Comparison of ENCODE assay signal across 12 cellular contexts in genomic region chr1:16986596-16987361, GRCh38. TPM values are rescaled to one million over a fixed set of nuclear protein-coding genes. Genes with fewer than 3 reads are reported as not detected.
DNase-seq lines count a peak whose midpoint lies in the region; ATAC-seq and TF ChIP-seq lines count a peak whose summit lies in the region.
"Had no signal": no experiment of that assay in that cellular context is flagged by ENCODE, and none has a peak within 500 bp of the region (broad histone marks: within the 10 kb centered on the region; RNA-seq: fewer than 3 reads in every experiment).

No MANE protein-coding gene starts in this region.

- ATAC-seq in Panc1, result peak; percentile 69
- no peak for ATAC-seq in HG03108 (IDR thresholded peaks at IDR 0.05; ENCODE audit: unreplicated experiment)
- ATAC-seq in GM21526 (IDR thresholded peaks at IDR 0.05; ENCODE audit: low FRiP score, unreplicated experiment), result no peak

- CTCF ChIA-PET in Panc1 (lab: Charles Lee), result interaction anchor here (0.6 kb wide), 3 partner anchors 35 to 1733 kb away, joined by 3 to 9 read pairs (median 5); no protein-coding TSS in a partner anchor

- no TSS peak for BruUV-seq in Panc1 (replicated peaks; lab: Mats Ljungman, UMichigan)

- TF ChIP-seq CTCF in Panc1 (IDR thresholded peaks at IDR 0.05) (peak; percentile 86; the same call in 1 of the 2 replicates), fibroblast of mammary gland (conservative IDR thresholded peaks at IDR 0.05; ENCODE audit: control insufficient read depth, insufficient read depth, low read depth, low read length) (peak; percentile 18)

- no peaks in the 10 kb centered on the region for H3K36me3 ChIP-seq in Panc1 (ENCODE audit: control insufficient read depth, insufficient read depth, low read length)

- in situ Hi-C loops in Panc1 (cut with HindIII; ENCODE audit: low pct_unique_long_range_greater_than_20kb, low sequenced_read_pairs), result no loop called here

- no peak overlapping the region for H3K27ac ChIP-seq in Panc1 (ENCODE audit: low read length)

- POLR2A ChIA-PET in Panc1 (lab: Charles Lee), result no interaction called here

- no peaks in the 10 kb centered on the region for H3K9me3 ChIP-seq in Panc1 (ENCODE audit: control insufficient read depth, insufficient read depth, low read depth, low read length)

- intact Hi-C loops in Panc1 (cut with micrococcal nuclease; ENCODE audit: unreplicated experiment), result no loop called here

- peak; percentile 15 for DNase-seq in activated CD4-positive, alpha-beta T cell treated with anti-CD3 and anti-CD28 coated beads for 48 hours
- DNase-seq in activated CD4-positive, alpha-beta T cell treated with anti-CD3 and anti-CD28 coated beads for 4 hours, result no peak
- DNase-seq in Panc1 (ENCODE audit: low read depth, low spot score), result no peak
- DNase-seq in fibroblast of mammary gland (ENCODE audit: low read depth), result no peak
- peak; percentile 31 for DNase-seq in stimulated activated CD8-positive, alpha-beta memory T cell treated with anti-CD3 and anti-CD28 coated beads, Interleukin-4, amount 100 ng/mL, for 48 hours
- no peak for DNase-seq in NOMO-1 treated with dmso at 0.1 percent for 144 hours (lab: John Stamatoyannopoulos, UW; ENCODE audit: unreplicated experiment)
- DNase-seq: Kasumi-1; NCI-H748 treated with DMSO at 0.1 percent for 48 hours; nucleus accumbens; stimulated activated CD4-positive, alpha-beta T cell treated with anti-CD3 and anti-CD28 coated beads, Interleukin-4, amount 100 ng/mL, for 24 hours had no signal

- no peaks in the 10 kb centered on the region for H3K27me3 ChIP-seq in Panc1 (ENCODE audit: control insufficient read depth, insufficient read depth, low read length)

- H3K4me3 ChIP-seq in Panc1 (ENCODE audit: low read depth in 2 of 2, low read length in 2 of 2) (no peak overlapping the region), fibroblast of mammary gland (ENCODE audit: control insufficient read depth, low read depth, low read length) (no peak overlapping the region)

- no peaks in the 10 kb centered on the region; the same call in 1 of the 2 replicates for H3K4me1 ChIP-seq in Panc1 (ENCODE audit: control insufficient read depth, insufficient read depth, low read length)

RNA-seq across cellular contexts. Expression of gene MFAP2, which starts 6.4 kb away (rescaled TPM):
- total RNA-seq in Panc1 (2021; ENCODE audit: unreplicated experiment), result 12.9 TPM
- polyA plus RNA-seq in Panc1 (2012; ENCODE audit: insufficient read length), result 42.8 TPM

RNA-seq across cellular contexts. Expression of gene ATP13A2, which starts 24.9 kb away (rescaled TPM):
- 49.9 TPM for total RNA-seq in Panc1 (2021; ENCODE audit: unreplicated experiment)
- polyA plus RNA-seq in Panc1 (2012; ENCODE audit: insufficient read length), result 107 TPM

Comparison
In these comparisons a context has a peak if more than half of its experiments do, and no peak if none do; other contexts are left out.
1. DNase-seq: peak in activated CD4-positive, alpha-beta T cell treated with anti-CD3 and anti-CD28 coated beads for 48 hours (single experiment) and stimulated activated CD8-positive, alpha-beta memory T cell treated with anti-CD3 and anti-CD28 coated beads, Interleukin-4, amount 100 ng/mL, for 48 hours (single experiment); none in activated CD4-positive, alpha-beta T cell treated with anti-CD3 and anti-CD28 coated beads for 4 hours (0 of 2), Panc1 (single experiment), fibroblast of mammary gland (single experiment) and NOMO-1 treated with dmso at 0.1 percent for 144 hours (single experiment).